8 cellular contexts compared by ENCODE assay signal in genomic region chr9:130239741-130240241, GRCh38. TPM values are rescaled to one million over a fixed set of nuclear protein-coding genes. Genes with fewer than 3 reads are reported as not detected.
A peak's percentile ranks its signal among the peaks of the same experiment; 100 is the strongest.
DNase-seq lines count a peak whose midpoint lies in the region; ATAC-seq and TF ChIP-seq lines count a peak whose summit lies in the region.

No MANE protein-coding gene starts in this region.

- DNase-seq in EL, result peak; percentile 34
- peak; percentile 51 to 53 for DNase-seq in SJCRH30
- peak; percentile 28 for DNase-seq in germinal center (ENCODE audit: low spot score)
- DNase-seq in GM23338 (ENCODE audit: low spot score), result no peak
- DNase-seq in Kasumi-1 (lab: John Stamatoyannopoulos, UW), result no peak
- DNase-seq in stomach, result no peak
- no peak for DNase-seq in midbrain (lab: John Stamatoyannopoulos, UW)

- H3K79me2 ChIP-seq in GM23338 (replicated peaks; ENCODE audit: insufficient read depth), result no peaks in the 10 kb centered on the region

- H3K4me3 ChIP-seq in SJCRH30 (no peak overlapping the region), GM23338 (no peak overlapping the region), stomach (no peak overlapping the region)

- peaks cover 4% of the 10 kb centered on the region; the same call in 1 of the 2 replicates for H3K36me3 ChIP-seq in SJCRH30
- no peaks in the 10 kb centered on the region; the same call in 1 of the 2 replicates for H3K36me3 ChIP-seq in GM23338 (ENCODE audit: insufficient read depth)
- no peaks in the 10 kb centered on the region for H3K36me3 ChIP-seq in stomach

- H3K27me3 Mint-ChIP-seq in GM23338 (ENCODE audit: insufficient read depth, low read depth, poor library complexity), result peaks cover 21% of the 10 kb centered on the region

- H3K4me1 ChIP-seq in SJCRH30 (peaks cover 47% of the 10 kb centered on the region), GM23338 (ENCODE audit: insufficient read depth) (no peaks in the 10 kb centered on the region), stomach (peaks cover 14 to 37% (median 22%) of the 10 kb centered on the region in 4 donors)

- TF ChIP-seq POLR2A in stomach (IDR thresholded peaks at IDR 0.05), result no peak

- H3K4me3 Mint-ChIP-seq in GM23338, result no peak overlapping the region

- no peak overlapping the region for H3K27ac Mint-ChIP-seq in GM23338

- H3K27me3 ChIP-seq in SJCRH30 (no peaks in the 10 kb centered on the region), GM23338 (ENCODE audit: insufficient read depth) (no peaks in the 10 kb centered on the region), stomach (peaks cover 0 to 5% (median 0%) of the 10 kb centered on the region in 3 donors)

- no peaks in the 10 kb centered on the region for H3F3A ChIP-seq in GM23338 (replicated peaks; ENCODE audit: low read depth)

- peak; percentile 47 for ATAC-seq in GM21737 (IDR thresholded peaks at IDR 0.05; ENCODE audit: unreplicated experiment)
- no peak for ATAC-seq in GM23338

- H3K27ac ChIP-seq in SJCRH30 (peak overlapping the region; percentile 8; the same call in 1 of the 2 replicates), GM23338 (ENCODE audit: low read depth) (no peak overlapping the region), stomach (no peak overlapping the region)

- intact Hi-C loops in stomach (cut with DNase I; ENCODE audit: low total_unique reads), result no loop called here

- no peaks in the 10 kb centered on the region; the same call in 2 of the 3 replicates for H3K9me3 Mint-ChIP-seq in GM23338

- no peaks in the 10 kb centered on the region for H4K20me1 ChIP-seq in GM23338 (replicated peaks; ENCODE audit: insufficient read depth)

- TF ChIP-seq EP300 in stomach (IDR thresholded peaks at IDR 0.05), result no peak

- no peaks in the 10 kb centered on the region for H3K9me3 ChIP-seq in SJCRH30 (replicated peaks)
- no peaks in the 10 kb centered on the region for H3K9me3 ChIP-seq in stomach

- no peaks in the 10 kb centered on the region for H3K36me3 Mint-ChIP-seq in GM23338 (ENCODE audit: low read depth)

- WGBS in stomach, 5 donors, result 30 to 35% (median 33%) methylated on average over 9 of the region's 9 CpGs

- H2AFZ ChIP-seq in GM23338, result no peak overlapping the region

- no peak for TF ChIP-seq CTCF in GM23338 (conservative IDR thresholded peaks at IDR 0.05; ENCODE audit: low read depth in 2 of 2)
- TF ChIP-seq CTCF in stomach (IDR thresholded peaks at IDR 0.05), result no peak

- H3K4me2 ChIP-seq in GM23338, result no peak overlapping the region

- H3K9me2 ChIP-seq in GM23338 (ENCODE audit: insufficient read depth), result no peaks in the 10 kb centered on the region

- H3K4me1 Mint-ChIP-seq in GM23338, result peaks cover 27% of the 10 kb centered on the region

TF ChIP-seq in GM23338, 12 proteins besides CTCF, POLR2A, EP300 and RAD21 (continues in another document):
- TF ChIP-seq JUNB (IDR thresholded peaks at IDR 0.05; ENCODE audit: unreplicated experiment), result no peak
- no peak for TF ChIP-seq ETS1 (IDR thresholded peaks at IDR 0.05)
- no peak for TF ChIP-seq ZNF462 (CRISPR knock-in tag; IDR thresholded peaks at IDR 0.05)
- no peak for TF ChIP-seq REST (IDR thresholded peaks at IDR 0.05; ENCODE audit: unreplicated experiment)
- no peak for TF ChIP-seq ZNF114 (CRISPR knock-in tag; IDR thresholded peaks at IDR 0.05)
- no peak for TF ChIP-seq NANOG (IDR thresholded peaks at IDR 0.05; ENCODE audit: borderline replicate concordance)
- no peak for TF ChIP-seq STAT1 (IDR thresholded peaks at IDR 0.05; ENCODE audit: unreplicated experiment)

RNA-seq across cellular contexts. Expression of gene HMCN2, which starts 25.8 kb away (rescaled TPM):
- 5.6 and 5.8 TPM in 2 replicates for total RNA-seq in SJCRH30 (2014; rRNA removed; shearing (Covaris generic))
- 2.6 and 4.7 TPM in 2 replicates for total RNA-seq in GM23338 (2014; rRNA removed; shearing (Covaris generic))
- polyA plus RNA-seq in GM23338 (2016; fragmentation: Nextera tagmentation; extraction: Ambion mirVana) (1.3 and 2.1 TPM in 2 replicates), stomach (1 to 10 TPM; 1.1 to 7.3 (median 1.2) TPM)
- 10 to 100 TPM in 1 of 5 donors, 1 to 10 TPM in 4; 1.7 to 21.1 (median 7.5) TPM for total RNA-seq in stomach

Comparison
In these comparisons a context has a peak if more than half of its experiments do, and no peak if none do; other contexts are left out.
1. DNase-seq: peak in EL (single experiment), SJCRH30 (2 of 2) and germinal center (single experiment); none in GM23338 (single experiment), Kasumi-1 (0 of 2), stomach (single experiment) and midbrain (single experiment).